Comparison of ENCODE assay signal across 1 cellular context in the genomic region with DNA sequence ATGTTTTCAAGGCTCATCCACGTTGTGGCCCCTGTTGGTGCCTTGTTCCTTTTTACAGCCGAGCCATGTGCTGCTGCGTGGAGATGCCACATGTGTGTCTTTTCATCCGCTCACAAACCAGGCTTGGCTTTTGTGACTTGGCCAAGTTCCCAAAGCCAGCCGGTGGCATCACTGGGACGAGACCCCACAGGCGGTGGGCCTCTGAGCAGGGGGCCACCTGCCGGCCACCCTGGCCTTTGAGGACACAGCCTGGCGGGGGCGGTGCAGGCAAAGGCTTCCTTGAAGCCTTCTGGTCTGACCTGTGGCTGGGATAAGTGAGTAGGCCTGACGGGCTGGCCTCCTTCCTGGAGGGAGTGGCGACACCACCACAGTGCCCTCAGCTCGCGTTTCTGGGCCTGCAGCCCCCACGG.
TF ChIP-seq lines count a peak whose summit lies in the region.

No MANE protein-coding gene starts in this region.

TF ChIP-seq in GM12878, 131 proteins besides CTCF, POLR2A, EP300 and RAD21 (continues in another document):
- TF ChIP-seq, protein P1, sequence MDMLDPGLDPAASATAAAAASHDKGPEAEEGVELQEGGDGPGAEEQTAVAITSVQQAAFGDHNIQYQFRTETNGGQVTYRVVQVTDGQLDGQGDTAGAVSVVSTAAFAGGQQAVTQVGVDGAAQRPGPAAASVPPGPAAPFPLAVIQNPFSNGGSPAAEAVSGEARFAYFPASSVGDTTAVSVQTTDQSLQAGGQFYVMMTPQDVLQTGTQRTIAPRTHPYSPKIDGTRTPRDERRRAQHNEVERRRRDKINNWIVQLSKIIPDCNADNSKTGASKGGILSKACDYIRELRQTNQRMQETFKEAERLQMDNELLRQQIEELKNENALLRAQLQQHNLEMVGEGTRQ (IDR thresholded peaks at IDR 0.05; ENCODE audit: borderline replicate concordance, low read depth, low read length): no peak
- no peak for TF ChIP-seq PAX5 (IDR thresholded peaks at IDR 0.05; ENCODE audit: borderline replicate concordance, low read depth, low read length)
- peak; percentile 36 for TF ChIP-seq MYC (IDR thresholded peaks at IDR 0.05; ENCODE audit: insufficient read depth, insufficient read length, insufficient replicate concordance, low read length, severe bottlenecking)
- no peak for TF ChIP-seq MTA2 (IDR thresholded peaks at IDR 0.05; ENCODE audit: low read depth)
- TF ChIP-seq, protein P2, sequence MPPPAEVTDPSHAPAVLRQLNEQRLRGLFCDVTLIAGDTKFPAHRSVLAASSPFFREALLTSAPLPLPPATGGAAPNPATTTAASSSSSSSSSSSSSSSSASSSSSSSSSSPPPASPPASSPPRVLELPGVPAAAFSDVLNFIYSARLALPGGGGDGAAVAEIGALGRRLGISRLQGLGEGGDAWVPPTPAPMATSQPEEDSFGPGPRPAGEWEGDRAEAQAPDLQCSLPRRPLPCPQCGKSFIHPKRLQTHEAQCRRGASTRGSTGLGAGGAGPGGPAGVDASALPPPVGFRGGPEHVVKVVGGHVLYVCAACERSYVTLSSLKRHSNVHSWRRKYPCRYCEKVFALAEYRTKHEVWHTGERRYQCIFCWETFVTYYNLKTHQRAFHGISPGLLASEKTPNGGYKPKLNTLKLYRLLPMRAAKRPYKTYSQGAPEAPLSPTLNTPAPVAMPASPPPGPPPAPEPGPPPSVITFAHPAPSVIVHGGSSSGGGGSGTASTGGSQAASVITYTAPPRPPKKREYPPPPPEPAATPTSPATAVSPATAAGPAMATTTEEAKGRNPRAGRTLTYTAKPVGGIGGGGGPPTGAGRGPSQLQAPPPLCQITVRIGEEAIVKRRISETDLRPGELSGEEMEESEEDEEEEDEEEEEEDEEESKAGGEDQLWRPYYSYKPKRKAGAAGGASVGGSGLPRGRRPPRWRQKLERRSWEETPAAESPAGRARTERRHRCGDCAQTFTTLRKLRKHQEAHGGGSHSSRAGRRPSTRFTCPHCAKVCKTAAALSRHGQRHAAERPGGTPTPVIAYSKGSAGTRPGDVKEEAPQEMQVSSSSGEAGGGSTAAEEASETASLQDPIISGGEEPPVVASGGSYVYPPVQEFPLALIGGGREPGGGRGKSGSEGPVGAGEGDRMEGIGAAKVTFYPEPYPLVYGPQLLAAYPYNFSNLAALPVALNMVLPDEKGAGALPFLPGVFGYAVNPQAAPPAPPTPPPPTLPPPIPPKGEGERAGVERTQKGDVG (CRISPR knock-in tag; IDR thresholded peaks at IDR 0.05): no peak
- no peak for TF ChIP-seq GABPA (IDR thresholded peaks at IDR 0.05; ENCODE audit: low read depth)
- no peak for TF ChIP-seq SREBF1 (IDR thresholded peaks at IDR 0.05; ENCODE audit: low read length)
- no peak for TF ChIP-seq CHD2 (IDR thresholded peaks at IDR 0.05; ENCODE audit: borderline replicate concordance, low read depth, low read length)
- peak; percentile 6; the same call in 1 of the 2 replicates for TF ChIP-seq SMARCA5 (IDR thresholded peaks at IDR 0.05)
- TF ChIP-seq KDM1A (IDR thresholded peaks at IDR 0.05; ENCODE audit: borderline replicate concordance): no peak
- TF ChIP-seq, protein P3, sequence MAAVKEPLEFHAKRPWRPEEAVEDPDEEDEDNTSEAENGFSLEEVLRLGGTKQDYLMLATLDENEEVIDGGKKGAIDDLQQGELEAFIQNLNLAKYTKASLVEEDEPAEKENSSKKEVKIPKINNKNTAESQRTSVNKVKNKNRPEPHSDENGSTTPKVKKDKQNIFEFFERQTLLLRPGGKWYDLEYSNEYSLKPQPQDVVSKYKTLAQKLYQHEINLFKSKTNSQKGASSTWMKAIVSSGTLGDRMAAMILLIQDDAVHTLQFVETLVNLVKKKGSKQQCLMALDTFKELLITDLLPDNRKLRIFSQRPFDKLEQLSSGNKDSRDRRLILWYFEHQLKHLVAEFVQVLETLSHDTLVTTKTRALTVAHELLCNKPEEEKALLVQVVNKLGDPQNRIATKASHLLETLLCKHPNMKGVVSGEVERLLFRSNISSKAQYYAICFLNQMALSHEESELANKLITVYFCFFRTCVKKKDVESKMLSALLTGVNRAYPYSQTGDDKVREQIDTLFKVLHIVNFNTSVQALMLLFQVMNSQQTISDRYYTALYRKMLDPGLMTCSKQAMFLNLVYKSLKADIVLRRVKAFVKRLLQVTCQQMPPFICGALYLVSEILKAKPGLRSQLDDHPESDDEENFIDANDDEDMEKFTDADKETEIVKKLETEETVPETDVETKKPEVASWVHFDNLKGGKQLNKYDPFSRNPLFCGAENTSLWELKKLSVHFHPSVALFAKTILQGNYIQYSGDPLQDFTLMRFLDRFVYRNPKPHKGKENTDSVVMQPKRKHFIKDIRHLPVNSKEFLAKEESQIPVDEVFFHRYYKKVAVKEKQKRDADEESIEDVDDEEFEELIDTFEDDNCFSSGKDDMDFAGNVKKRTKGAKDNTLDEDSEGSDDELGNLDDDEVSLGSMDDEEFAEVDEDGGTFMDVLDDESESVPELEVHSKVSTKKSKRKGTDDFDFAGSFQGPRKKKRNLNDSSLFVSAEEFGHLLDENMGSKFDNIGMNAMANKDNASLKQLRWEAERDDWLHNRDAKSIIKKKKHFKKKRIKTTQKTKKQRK (IDR thresholded peaks at IDR 0.05; ENCODE audit: low read depth, low read length): no peak
- TF ChIP-seq NFYA (IDR thresholded peaks at IDR 0.05; ENCODE audit: borderline replicate concordance, low read depth, low read length): no peak
- no peak for TF ChIP-seq REST (IDR thresholded peaks at IDR 0.05; ENCODE audit: low read depth, low read length)
- TF ChIP-seq SIN3A (IDR thresholded peaks at IDR 0.05; ENCODE audit: low read depth, low read length): peak; percentile 53; the same call in 1 of the 2 replicates
- TF ChIP-seq RCOR1 (conservative IDR thresholded peaks at IDR 0.05; ENCODE audit: low read depth, low read length): 0 out of 2 replicates have a peak, but pooled peaks have one; percentile 1
- no peak for TF ChIP-seq SIX5 (IDR thresholded peaks at IDR 0.05; ENCODE audit: low read depth, low read length, severe bottlenecking)
- 0 out of 2 replicates have a peak, but pooled peaks have one; percentile 39 for TF ChIP-seq MXI1 (IDR thresholded peaks at IDR 0.05; ENCODE audit: low read depth, low read length)
- TF ChIP-seq ZBTB40 (IDR thresholded peaks at IDR 0.05; ENCODE audit: borderline replicate concordance): no peak
- TF ChIP-seq, protein P4, sequence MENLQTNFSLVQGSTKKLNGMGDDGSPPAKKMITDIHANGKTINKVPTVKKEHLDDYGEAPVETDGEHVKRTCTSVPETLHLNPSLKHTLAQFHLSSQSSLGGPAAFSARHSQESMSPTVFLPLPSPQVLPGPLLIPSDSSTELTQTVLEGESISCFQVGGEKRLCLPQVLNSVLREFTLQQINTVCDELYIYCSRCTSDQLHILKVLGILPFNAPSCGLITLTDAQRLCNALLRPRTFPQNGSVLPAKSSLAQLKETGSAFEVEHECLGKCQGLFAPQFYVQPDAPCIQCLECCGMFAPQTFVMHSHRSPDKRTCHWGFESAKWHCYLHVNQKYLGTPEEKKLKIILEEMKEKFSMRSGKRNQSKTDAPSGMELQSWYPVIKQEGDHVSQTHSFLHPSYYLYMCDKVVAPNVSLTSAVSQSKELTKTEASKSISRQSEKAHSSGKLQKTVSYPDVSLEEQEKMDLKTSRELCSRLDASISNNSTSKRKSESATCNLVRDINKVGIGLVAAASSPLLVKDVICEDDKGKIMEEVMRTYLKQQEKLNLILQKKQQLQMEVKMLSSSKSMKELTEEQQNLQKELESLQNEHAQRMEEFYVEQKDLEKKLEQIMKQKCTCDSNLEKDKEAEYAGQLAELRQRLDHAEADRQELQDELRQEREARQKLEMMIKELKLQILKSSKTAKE (IDR thresholded peaks at IDR 0.05; ENCODE audit: low read depth, poor library complexity, severe bottlenecking): no peak
- TF ChIP-seq RELB (IDR thresholded peaks at IDR 0.05; ENCODE audit: low read depth): no peak
- TF ChIP-seq NBN (IDR thresholded peaks at IDR 0.05): no peak
- no peak for TF ChIP-seq IKZF1 (conservative IDR thresholded peaks at IDR 0.05)
- TF ChIP-seq EGR1 (IDR thresholded peaks at IDR 0.05; ENCODE audit: borderline replicate concordance in 1 of 2, low read depth in 2 of 2, low read length in 2 of 2): peak in 1 of 2 experiments; percentile 81; a peak in 2 of 3 replicates
- no peak for TF ChIP-seq EZH2 (IDR thresholded peaks at IDR 0.05; ENCODE audit: borderline replicate concordance, control insufficient read depth, low read depth, low read length)
- TF ChIP-seq HCFC1 (IDR thresholded peaks at IDR 0.05; ENCODE audit: low read length): no peak
- TF ChIP-seq BCL3 (IDR thresholded peaks at IDR 0.05; ENCODE audit: borderline replicate concordance, insufficient read depth, low read depth, low read length, poor library complexity, severe bottlenecking): no peak
- TF ChIP-seq TCF7 (IDR thresholded peaks at IDR 0.05; ENCODE audit: borderline replicate concordance): no peak
- TF ChIP-seq BCL11A (IDR thresholded peaks at IDR 0.05; ENCODE audit: low read depth, low read length): peak; percentile 11; the same call in 1 of the 2 replicates
- TF ChIP-seq POLR2AphosphoS5 (IDR thresholded peaks at IDR 0.05; ENCODE audit: low read length): 0 out of 2 replicates have a peak, but pooled peaks have one; percentile 54
- TF ChIP-seq HDAC2 (IDR thresholded peaks at IDR 0.05): no peak
- no peak for TF ChIP-seq SUPT20H (IDR thresholded peaks at IDR 0.05; ENCODE audit: borderline replicate concordance, control insufficient read depth, low read depth, low read length)
